26 cellular contexts compared by ENCODE assay signal in genomic region chr14:94382684-94383663, GRCh38. TPM values are rescaled to one million over a fixed set of nuclear protein-coding genes. Genes with fewer than 3 reads are reported as not detected.
"Had no signal": no experiment of that assay in that cellular context is flagged by ENCODE, and none has a peak within 500 bp of the region (broad histone marks: within the 10 kb centered on the region; RNA-seq: fewer than 3 reads in every experiment).

No MANE protein-coding gene starts in this region.

- FAIRE-seq: islet of Langerhans had no signal

- H3K36me3 ChIP-seq: cardiac muscle cell, prostate gland, tibial nerve, vagina had no signal

- H3K27ac ChIP-seq: cardiac muscle cell, epithelial cell of prostate, prostate gland, vagina had no signal

- ATAC-seq: activated CD8-positive, alpha-beta T cell treated with anti-CD3 and anti-CD28 coated beads for 36 hours; effector memory CD8-positive, alpha-beta T cell; left colon; right cardiac atrium; T-cell; WTC11 had no signal

- H3K4me3 ChIP-seq: cardiac muscle cell, lung, prostate gland, skin epidermis, tibial nerve, vagina had no signal

- H3K9me3 ChIP-seq: prostate gland, tibial nerve, vagina had no signal

- H3K4me1 ChIP-seq: prostate gland, vagina had no signal

- H3K27me3 ChIP-seq: cardiac muscle cell, tibial nerve, vagina had no signal

- DNase-seq: activated CD4-positive, alpha-beta T cell treated with anti-CD3 and anti-CD28 coated beads for 48 hours; activated CD8-positive, alpha-beta T cell treated with anti-CD3 and anti-CD28 coated beads for 36 hours; activated naive CD4-positive, alpha-beta T cell; activated naive CD8-positive, alpha-beta T cell treated with anti-CD3 and anti-CD28 coated beads for 36 hours; amniotic stem cell; effector memory CD8-positive, alpha-beta T cell; foreskin fibroblast; hippocampal formation; left colon; midbrain; nephron progenitor cell; right cardiac atrium; stimulated activated CD4-positive, alpha-beta T cell treated with anti-CD3 and anti-CD28 coated beads, Interleukin-2, amount 100 ng/mL, for 48 hours; T-cell had no signal

RNA-seq across cellular contexts. Expression of gene SERPINA1, which starts 5.4 kb away (rescaled TPM):
- total RNA-seq: dermis microvascular lymphatic vessel endothelial cell, myocyte, osteocyte had no signal

RNA-seq across cellular contexts. Expression of gene SERPINA2, which starts 16.5 kb away (rescaled TPM):
- total RNA-seq: activated CD8-positive, alpha-beta T cell treated with anti-CD3 and anti-CD28 coated beads for 36 hours; activated naive CD8-positive, alpha-beta T cell treated with anti-CD3 and anti-CD28 coated beads for 36 hours; cardiac muscle cell; dermis microvascular lymphatic vessel endothelial cell; left colon; lung; myocyte; osteocyte; prostate gland; right cardiac atrium; T-cell; tibial nerve; vagina; WTC11 had no signal
- polyA plus RNA-seq: cardiac muscle cell, right cardiac atrium had no signal

RNA-seq across cellular contexts. Expression of gene SERPINA6, which starts 59.8 kb away (rescaled TPM):
- total RNA-seq: activated CD8-positive, alpha-beta T cell treated with anti-CD3 and anti-CD28 coated beads for 36 hours; activated naive CD8-positive, alpha-beta T cell treated with anti-CD3 and anti-CD28 coated beads for 36 hours; cardiac muscle cell; dermis microvascular lymphatic vessel endothelial cell; myocyte; osteocyte; prostate gland; right cardiac atrium; T-cell; vagina had no signal
- polyA plus RNA-seq: right cardiac atrium had no signal
